7 cellular contexts compared by ENCODE assay signal in the genomic region with DNA sequence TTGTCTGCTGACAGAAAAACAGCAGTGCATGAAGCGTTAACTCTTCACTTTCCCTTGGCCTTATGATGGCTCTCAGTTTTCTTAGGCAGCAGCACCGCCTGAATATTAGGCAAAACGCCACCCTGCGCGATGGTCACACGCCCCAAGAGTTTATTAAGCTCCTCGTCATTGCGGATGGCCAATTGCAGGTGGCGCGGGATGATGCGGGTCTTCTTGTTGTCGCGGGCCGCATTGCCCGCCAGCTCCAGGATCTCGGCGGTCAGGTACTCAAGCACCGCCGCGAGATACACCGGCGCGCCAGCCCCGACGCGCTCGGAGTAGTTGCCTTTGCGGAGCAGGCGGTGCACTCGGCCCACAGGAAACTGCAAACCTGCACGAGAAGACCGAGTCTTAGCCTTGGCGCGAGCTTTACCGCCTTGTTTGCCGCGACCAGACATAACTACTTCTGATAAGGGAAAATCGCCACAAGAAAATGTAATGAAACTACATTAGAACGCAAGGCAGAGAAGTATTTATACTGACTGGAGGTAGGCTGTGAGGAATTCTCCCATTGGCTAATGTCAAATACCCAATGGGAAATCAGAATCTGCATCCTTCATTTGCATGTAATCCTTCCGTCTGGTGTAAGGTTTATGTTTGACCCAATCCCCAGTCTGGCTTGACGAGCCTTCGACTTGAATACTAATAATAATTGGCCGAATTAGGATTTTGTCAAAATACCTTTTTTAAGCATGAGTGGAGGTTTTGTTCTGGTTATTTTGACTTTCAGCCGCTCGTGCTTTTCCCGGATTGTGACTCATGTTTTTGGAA. TPM values are rescaled to one million over a fixed set of nuclear protein-coding genes. Genes with fewer than 3 reads are reported as not detected.
DNase-seq lines count a peak whose midpoint lies in the region; ATAC-seq and TF ChIP-seq lines count a peak whose summit lies in the region.

No MANE protein-coding gene starts in this region.

- POLR2A ChIA-PET in SK-N-SH (lab: Yijun Ruan, JAX), result interaction anchor here (0.6 to 7.1 kb wide), 25 partner anchors 11 to 1860 kb away, joined by 3 to 166 read pairs (median 9); a partner anchor contains a TSS

- H3K4me1 ChIP-seq in SK-N-SH (ENCODE audit: control insufficient read depth in 1 of 2, insufficient read depth in 2 of 2, low read depth in 1 of 2, low read length in 1 of 2), result peaks cover 10 to 16% of the 10 kb centered on the region in 2 experiments; a peak in 3 of 4 replicates
- peaks cover 0 to 7% of the 10 kb centered on the region in 2 experiments for H3K4me1 ChIP-seq in trophoblast cell (ENCODE audit: control insufficient read depth in 1 of 2, insufficient read depth in 2 of 2, low read length in 2 of 2)

- H3F3A ChIP-seq in SK-N-SH (replicated peaks; ENCODE audit: insufficient read depth), result peaks cover 40% of the 10 kb centered on the region

- H3K4ac ChIP-seq in trophoblast cell (ENCODE audit: low read depth, low read length), result peak overlapping the region; percentile 19

- H3K4me3 ChIP-seq in NB4 (ENCODE audit: low read depth, low read length) (peak overlapping the region; percentile 79), SK-N-SH (ENCODE audit: low read depth in 2 of 2, low read length in 1 of 2) (peak overlapping the region; percentile 73 to 84), trophoblast cell (ENCODE audit: low read depth, low read length) (peak overlapping the region; percentile 68)

- H3K27me3 ChIP-seq in SK-N-SH (ENCODE audit: insufficient read depth) (no peaks in the 10 kb centered on the region), trophoblast cell (ENCODE audit: insufficient read depth, low read length) (no peaks in the 10 kb centered on the region)

- peak overlapping the region; percentile 71 for H4K8ac ChIP-seq in trophoblast cell (ENCODE audit: low read depth, low read length)

- DNase-seq in NB4 (ENCODE audit: low read depth) (peak; percentile 98), SK-N-SH (peak; percentile 79), left cardiac atrium (peak; percentile 62), trophoblast cell (peak; percentile 82 to 97)

- H3K36me3 ChIP-seq in SK-N-SH (replicated peaks in 1 of 2; ENCODE audit: control insufficient read depth in 1 of 2, insufficient read depth in 2 of 2, low read length in 1 of 2) (no peaks in the 10 kb centered on the region), trophoblast cell (ENCODE audit: control insufficient read depth in 1 of 2, insufficient read depth in 2 of 2, low read length in 2 of 2) (no peaks in the 10 kb centered on the region)

- 1% methylated on average over 24 of the region's 46 CpGs for WGBS in SK-N-SH (ENCODE audit: low lambda C conversion rate)
- no CpG with 5 or more reads among the region's 46 CpGs for WGBS in trophoblast cell (ENCODE audit: extremely low coverage, insufficient coverage, insufficient read length)

- H3K9me2 ChIP-seq in SK-N-SH, result no peaks in the 10 kb centered on the region

- H4K20me1 ChIP-seq in SK-N-SH (ENCODE audit: insufficient read depth), result no peaks in the 10 kb centered on the region

- TF ChIP-seq CTCF in NB4 (IDR thresholded peaks at IDR 0.05; ENCODE audit: low read depth, low read length) (no peak), SK-N-SH (IDR thresholded peaks at IDR 0.05) (no peak)

- TF ChIP-seq POLR2A in NB4 (IDR thresholded peaks at IDR 0.05; ENCODE audit: extremely low read depth, insufficient read length), result peak; percentile 83

- H3K9ac ChIP-seq in SK-N-SH (peak overlapping the region; percentile 80), trophoblast cell (ENCODE audit: low read length) (peak overlapping the region; percentile 35)

- H3K4me2 ChIP-seq in SK-N-SH, result peak overlapping the region; percentile 76
- H3K4me2 ChIP-seq in trophoblast cell (ENCODE audit: low read length), result peak overlapping the region; percentile 68

- H3K9me3 ChIP-seq in SK-N-SH, result no peaks in the 10 kb centered on the region
- no peaks in the 10 kb centered on the region for H3K9me3 ChIP-seq in trophoblast cell (ENCODE audit: insufficient read depth, low read depth, low read length)

- peaks cover 26% of the 10 kb centered on the region for H3K79me1 ChIP-seq in trophoblast cell (ENCODE audit: low read length)

- H2AFZ ChIP-seq in SK-N-SH (ENCODE audit: low read depth), result peak overlapping the region; percentile 83
- peak overlapping the region; percentile 47 for H2AFZ ChIP-seq in trophoblast cell (ENCODE audit: insufficient read depth, low read length, poor library complexity)

- no peak for TF ChIP-seq RAD21 in SK-N-SH (IDR thresholded peaks at IDR 0.05; ENCODE audit: low read length)

- peak overlapping the region; percentile 93 for H2BK5ac ChIP-seq in trophoblast cell (ENCODE audit: low read depth, low read length, poor library complexity)

- peak overlapping the region; percentile 54 for H2BK12ac ChIP-seq in trophoblast cell (ENCODE audit: low read length)

- intact Hi-C loops in left cardiac atrium (cut with DNase I), result no loop called here

- peak overlapping the region; percentile 53 for H2AK5ac ChIP-seq in trophoblast cell (ENCODE audit: low read length)

- H3K14ac ChIP-seq in trophoblast cell (ENCODE audit: low read length), result peak overlapping the region; percentile 76

- peak overlapping the region; percentile 82 for H4K91ac ChIP-seq in trophoblast cell (ENCODE audit: low read depth, low read length)

- H4K12ac ChIP-seq in trophoblast cell (ENCODE audit: low read depth, low read length), result peak overlapping the region; percentile 8

- peak overlapping the region; percentile 52 for H2BK120ac ChIP-seq in trophoblast cell (ENCODE audit: insufficient read depth, low read length, poor library complexity)

- H3K23ac ChIP-seq in trophoblast cell (ENCODE audit: low read length), result no peak overlapping the region

- peak overlapping the region; percentile 80 for H3K18ac ChIP-seq in trophoblast cell (ENCODE audit: low read length)

- no peaks in the 10 kb centered on the region for H3K79me2 ChIP-seq in SK-N-SH (ENCODE audit: insufficient read depth)
- H3K79me2 ChIP-seq in trophoblast cell (ENCODE audit: control insufficient read depth, insufficient read depth, low read length, poor library complexity), result peaks cover 3% of the 10 kb centered on the region

- TF ChIP-seq EP300 in SK-N-SH (IDR thresholded peaks at IDR 0.05; ENCODE audit: borderline replicate concordance in 1 of 2, low read depth in 1 of 2, low read length in 1 of 2), result peak in 1 of 2 experiments; percentile 52; a peak in 1 of 4 replicates

- CTCF ChIA-PET in SK-N-SH (lab: Yijun Ruan, JAX), result interaction anchor here (1.2 kb wide), 1 partner anchor 183 kb away, joined by 3 read pairs; a partner anchor contains a TSS

- H3K27ac ChIP-seq in SK-N-SH (ENCODE audit: low read depth in 2 of 2, low read length in 1 of 2) (peak overlapping the region; percentile 83 to 92), angular gyrus (ENCODE audit: low read depth, low read length) (peak overlapping the region; percentile 32), trophoblast cell (ENCODE audit: low read depth, low read length) (peak overlapping the region; percentile 85)

- ATAC-seq in GM18498 (IDR thresholded peaks at IDR 0.05; ENCODE audit: unreplicated experiment) (peak; percentile 72), HG02678 (IDR thresholded peaks at IDR 0.05; ENCODE audit: unreplicated experiment) (peak; percentile 60), left cardiac atrium (peak; percentile 90 to 92)

TF ChIP-seq in SK-N-SH, 30 proteins besides CTCF, POLR2A, EP300 and RAD21 (continues in another document):
- peak; percentile 96 for TF ChIP-seq POLR2AphosphoS5 (IDR thresholded peaks at IDR 0.05; ENCODE audit: low read depth, low read length)
- peak; percentile 74 for TF ChIP-seq RCOR1 (IDR thresholded peaks at IDR 0.05; ENCODE audit: low read length)
- TF ChIP-seq MXI1 (IDR thresholded peaks at IDR 0.05; ENCODE audit: low read depth, low read length), result peak; percentile 48
- TF ChIP-seq EZH2phosphoT487 (IDR thresholded peaks at IDR 0.05; ENCODE audit: borderline replicate concordance, low read depth), result no peak
- TF ChIP-seq TAF1 (IDR thresholded peaks at IDR 0.05; ENCODE audit: borderline replicate concordance, low read depth, low read length), result peak; percentile 47; the same call in 1 of the 2 replicates
- peak; percentile 88 for TF ChIP-seq CHD2 (IDR thresholded peaks at IDR 0.05; ENCODE audit: low read length, partially characterized antibody)
- TF ChIP-seq TCF12 (IDR thresholded peaks at IDR 0.05), result peak; percentile 33; the same call in 1 of the 2 replicates
- peak; percentile 53; the same call in 1 of the 2 replicates for TF ChIP-seq SIN3A (IDR thresholded peaks at IDR 0.05; ENCODE audit: borderline replicate concordance, low read depth, low read length)
- peak; percentile 90 for TF ChIP-seq ZBTB33 (IDR thresholded peaks at IDR 0.05; ENCODE audit: borderline replicate concordance, low read depth)
- peak; percentile 18; the same call in 1 of the 2 replicates for TF ChIP-seq FOSL2 (IDR thresholded peaks at IDR 0.05; ENCODE audit: borderline replicate concordance, low read depth)
- no peak for TF ChIP-seq FOXJ3 (CRISPR knock-in tag; IDR thresholded peaks at IDR 0.05)

RNA-seq across cellular contexts. Expression of gene HFE, which starts 53.9 kb away (rescaled TPM):
- polyA plus RNA-seq in SK-N-SH (2012; rRNA removed), result not detected in 2 replicates
- not detected in 2 replicates for polyA plus RNA-seq in SK-N-SH (2012; cell fraction: cytosol; rRNA removed)
- polyA plus RNA-seq in SK-N-SH (2012; cell fraction: nucleus; rRNA removed), result not detected in 2 replicates
- total RNA-seq in left cardiac atrium, result 1 to 10 TPM; 6.0 to 8.8 TPM
- polyA plus RNA-seq in trophoblast cell (2013), result 1.7 and 1.8 TPM in 2 replicates

Comparison
In these comparisons a context has a peak if more than half of its experiments do, and no peak if none do; other contexts are left out.
1. Peak in every context shown above with its lines: DNase-seq, ATAC-seq, H3K4me3 ChIP-seq and H3K27ac ChIP-seq.
2. H3K27ac ChIP-seq: peak in every context shown above with its lines; median percentile 88 in SK-N-SH; 85 in trophoblast cell; 32 in angular gyrus.